Comparison of ENCODE assay signal across 8 cellular contexts in the genomic region with DNA sequence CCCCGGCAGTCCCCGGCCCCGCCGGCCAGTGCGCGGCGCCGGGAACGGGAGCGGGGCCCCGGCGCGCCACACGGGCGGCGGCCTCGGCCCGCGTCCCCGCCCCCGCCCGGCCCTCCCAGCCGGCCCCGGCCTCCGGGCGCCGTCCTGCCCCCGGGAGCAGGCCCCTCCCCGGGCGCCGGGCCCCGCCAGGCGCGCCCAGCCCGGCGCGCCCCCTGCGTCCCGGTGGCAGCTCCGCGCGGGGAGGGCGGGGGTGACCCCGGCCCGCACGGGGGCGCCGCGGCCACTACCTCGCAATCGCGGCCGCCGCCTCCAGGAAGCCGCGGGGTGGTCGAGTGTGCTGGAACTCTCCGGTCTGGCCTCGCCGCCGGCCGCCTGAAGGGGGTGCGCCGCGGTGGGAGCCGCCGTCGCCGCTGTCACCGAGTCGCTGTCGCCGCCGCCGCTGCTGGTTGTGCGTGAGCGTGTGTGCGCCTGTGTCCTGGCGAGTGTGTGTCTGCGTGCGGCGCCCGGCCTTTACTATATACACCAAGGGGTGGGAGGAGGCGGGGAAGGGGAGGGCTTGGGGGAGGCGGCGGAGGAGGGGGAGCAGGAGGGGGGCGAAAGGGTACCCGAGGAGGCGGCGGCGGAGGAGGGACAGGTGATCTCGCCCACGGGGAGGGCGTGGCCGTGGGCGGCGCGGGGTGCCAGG. TPM values are rescaled to one million over a fixed set of nuclear protein-coding genes. Genes with fewer than 3 reads are reported as not detected.
DNase-seq lines count a peak whose midpoint lies in the region; ATAC-seq, FAIRE-seq and TF ChIP-seq lines count a peak whose summit lies in the region.

A gene (minus strand): TSS at position 488 of the 685 bp plus-strand sequence. CDS start 59,288 bp downstream, outside the sequence.

- FAIRE-seq in kidney (lab: Jason Lieb, UNC), result no peak

- H3K36me3 Mint-ChIP-seq in CD4-positive, CD25-positive, alpha-beta regulatory T cell, result no peaks in the 10 kb centered on the region

- no peaks in the 10 kb centered on the region for H3K4me1 ChIP-seq in CD4-positive, CD25-positive, alpha-beta regulatory T cell (ENCODE audit: control insufficient read depth, insufficient read depth, low read length, poor library complexity, severe bottlenecking)
- no peaks in the 10 kb centered on the region for H3K4me1 ChIP-seq in kidney (ENCODE audit: control insufficient read depth in 1 of 2, insufficient read depth in 1 of 2, low read depth in 1 of 2, low read length in 2 of 2)

- peaks cover 33% of the 10 kb centered on the region for H3K27me3 Mint-ChIP-seq in CD4-positive, CD25-positive, alpha-beta regulatory T cell

- in situ Hi-C loops in astrocyte of the cerebellum (cut with HindIII; ENCODE audit: low sequenced_read_pairs), result no loop called here

- intact Hi-C loops in kidney (cut with DNase I), result no loop called here

- peak in 1 of 3 donors; percentile 28 for DNase-seq in CD4-positive, CD25-positive, alpha-beta regulatory T cell
- DNase-seq in NCI-H510A (lab: John Stamatoyannopoulos, UW), result peak; percentile 13
- DNase-seq in astrocyte of the cerebellum (ENCODE audit: low read depth), result no peak
- peak; percentile 87 for DNase-seq in kidney
- peak; percentile 11 for DNase-seq in stimulated activated CD4-positive, alpha-beta T cell treated with anti-CD3 and anti-CD28 coated beads, Interleukin-4, amount 100 ng/mL, for 1 hour
- no peak for DNase-seq in RPMI8226
- DNase-seq in NCI-H1436 treated with DMSO at 0.1 percent for 48 hours (lab: John Stamatoyannopoulos, UW), result no peak

- no peaks in the 10 kb centered on the region for H3K9me3 ChIP-seq in CD4-positive, CD25-positive, alpha-beta regulatory T cell (ENCODE audit: control insufficient read depth in 2 of 2, low read length in 2 of 2)
- no peaks in the 10 kb centered on the region for H3K9me3 ChIP-seq in kidney (ENCODE audit: control insufficient read depth in 1 of 2, low read length in 2 of 2)

- peaks cover 0 to 2% (median 0%) of the 10 kb centered on the region in 7 donors for H3K9me3 Mint-ChIP-seq in CD4-positive, CD25-positive, alpha-beta regulatory T cell

- peak within 1 kb of the TSS; percentile 51 to 86 (median 68) for H3K4me3 Mint-ChIP-seq in CD4-positive, CD25-positive, alpha-beta regulatory T cell

- H3K4me3 ChIP-seq in CD4-positive, CD25-positive, alpha-beta regulatory T cell (ENCODE audit: low read depth, low read length), result no peak within 1 kb of the TSS
- peak within 1 kb of the TSS; percentile 33 for H3K4me3 ChIP-seq in astrocyte of the cerebellum (ENCODE audit: low read depth, low read length)
- H3K4me3 ChIP-seq in kidney (ENCODE audit: low read length in 2 of 2), result peak within 1 kb of the TSS; percentile 44 to 74

- peak within 1 kb of the TSS; percentile 69 to 73 for H3K9ac ChIP-seq in kidney (ENCODE audit: low read length in 2 of 2)

- H3K4me1 Mint-ChIP-seq in CD4-positive, CD25-positive, alpha-beta regulatory T cell, result peaks cover 0 to 11% (median 0%) of the 10 kb centered on the region in 4 donors

- H3K27me3 ChIP-seq in CD4-positive, CD25-positive, alpha-beta regulatory T cell (ENCODE audit: control insufficient read depth, insufficient read depth, low read length), result peaks cover 8% of the 10 kb centered on the region

- ATAC-seq in CD4-positive, CD25-positive, alpha-beta regulatory T cell (ENCODE audit: low read depth in 2 of 2), result peak in 1 of 2 donors; percentile 28
- no peak for ATAC-seq in HG02763 (IDR thresholded peaks at IDR 0.05; ENCODE audit: unreplicated experiment)

- H3K27ac Mint-ChIP-seq in CD4-positive, CD25-positive, alpha-beta regulatory T cell, result no peak within 1 kb of the TSS

- H3K36me3 ChIP-seq in CD4-positive, CD25-positive, alpha-beta regulatory T cell (ENCODE audit: control insufficient read depth, insufficient read depth, low read length), result no peaks in the 10 kb centered on the region
- no peaks in the 10 kb centered on the region for H3K36me3 ChIP-seq in kidney (ENCODE audit: control insufficient read depth in 1 of 2, insufficient read depth in 2 of 2, low read length in 2 of 2)

- no peak within 1 kb of the TSS for H3K27ac ChIP-seq in CD4-positive, CD25-positive, alpha-beta regulatory T cell (ENCODE audit: insufficient read depth, low read length, poor library complexity, severe bottlenecking)
- H3K27ac ChIP-seq in kidney (ENCODE audit: low read depth in 2 of 2, low read length in 2 of 2), result peak within 1 kb of the TSS in 1 of 2 donors; percentile 17

- TF ChIP-seq CTCF in astrocyte of the cerebellum (IDR thresholded peaks at IDR 0.05; ENCODE audit: low read depth, low read length, missing control alignments), result no peak
- TF ChIP-seq CTCF in kidney (IDR thresholded peaks at IDR 0.05; ENCODE audit: borderline replicate concordance, extremely low read depth, insufficient read depth), result no peak

RNA-seq across cellular contexts. Expression of the gene that starts here (rescaled TPM):
- 0.15 TPM for total RNA-seq in CD4-positive, CD25-positive, alpha-beta regulatory T cell
- under 1 TPM; 0.27 to 0.68 (median 0.36) TPM for polyA plus RNA-seq in CD4-positive, CD25-positive, alpha-beta regulatory T cell
- total RNA-seq in kidney, result 43.1 TPM
- 18.3 TPM for polyA plus RNA-seq in kidney (ENCODE audit: insufficient read depth, low read depth, low replicate concordance)

Comparison
In these comparisons a context has a peak if more than half of its experiments do, and no peak if none do; other contexts are left out.
1. RNA of the gene that starts here (total RNA-seq): 43.1 TPM in kidney (single experiment); 0.15 TPM in CD4-positive, CD25-positive, alpha-beta regulatory T cell (single experiment); every median in the first group is over 10 times any median in the second.
2. RNA of the gene that starts here (polyA plus RNA-seq): 18.3 TPM in kidney (single experiment); 0.27 to 0.68 TPM in CD4-positive, CD25-positive, alpha-beta regulatory T cell; every median in the first group is over 10 times any median in the second.
3. DNase-seq: peak in NCI-H510A (single experiment), kidney (single experiment) and stimulated activated CD4-positive, alpha-beta T cell treated with anti-CD3 and anti-CD28 coated beads, Interleukin-4, amount 100 ng/mL, for 1 hour (single experiment); none in astrocyte of the cerebellum (single experiment), RPMI8226 (single experiment) and NCI-H1436 treated with DMSO at 0.1 percent for 48 hours (single experiment).